ENCODE assay signal across 26 cellular contexts in the genomic region with DNA sequence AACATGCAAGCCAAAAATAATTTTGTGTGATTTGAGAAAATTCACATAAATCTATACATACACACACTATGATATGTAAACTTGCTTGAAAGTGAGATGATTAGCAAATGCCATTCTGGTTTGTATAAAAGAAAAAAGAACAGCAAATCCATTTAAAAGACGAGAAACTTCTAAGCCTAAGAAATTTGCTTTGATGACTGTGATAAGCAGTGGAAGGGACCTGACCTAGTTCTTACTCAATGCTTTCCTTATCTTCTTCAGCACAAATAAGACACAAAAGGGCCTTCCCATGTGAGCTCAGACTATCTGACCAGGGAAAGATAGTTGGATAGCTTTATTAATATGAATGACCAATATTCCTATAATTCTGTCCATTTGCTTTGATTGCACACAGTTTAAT. TPM values are rescaled to one million over a fixed set of nuclear protein-coding genes. Genes with fewer than 3 reads are reported as not detected.
"Had no signal": no experiment of that assay in that cellular context is flagged by ENCODE, and none has a peak within 500 bp of the region (broad histone marks: within the 10 kb centered on the region; RNA-seq: fewer than 3 reads in every experiment).

No MANE protein-coding gene starts in this region.

- DNase-seq: activated CD4-positive, alpha-beta T cell treated with anti-CD3 and anti-CD28 coated beads for 48 hours; activated CD4-positive, alpha-beta T cell treated with anti-CD3 and anti-CD28 coated beads, Interleukin-2, amount 50 U/mL, for 4 hours; activated CD4-positive, CD25-positive, alpha-beta regulatory T cell treated with anti-CD3 and anti-CD28 coated beads, Interleukin-2, amount 50 U/mL, for 72 hours; activated CD8-positive, alpha-beta memory T cell treated with anti-CD3 and anti-CD28 coated beads, Interleukin-2, amount 10 ng/mL, durations not matched to agents 7 days and 5 days; activated CD8-positive, alpha-beta T cell treated with anti-CD3 and anti-CD28 coated beads, Interleukin-2, amount 10 ng/mL, durations not matched to agents 7 days and 5 days; activated effector memory CD4-positive, alpha-beta T cell treated with Interleukin-2 at 50 U/mL for 16 hours; activated naive CD4-positive, alpha-beta T cell; activated T-cell treated with anti-CD3 and anti-CD28 coated beads, Interleukin-2, amount 50 U/mL, for 24 hours; amniotic stem cell; body of pancreas; IMR-90; KG1; NCI-H1092; NCI-H1436; NCI-H2029 treated with DMSO at 0.1 percent for 48 hours; NCI-H345; NCI-H510A; NCI-H526 treated with DMSO at 0.1 percent for 48 hours; RPMI8226; T-helper 1 cell had no signal

- H3K27ac ChIP-seq: ascending aorta, body of pancreas had no signal

- H3K9me3 ChIP-seq: ascending aorta, body of pancreas, SK-N-SH had no signal

- H3K36me3 ChIP-seq: ascending aorta had no signal

- H3K4me2 ChIP-seq: SK-N-SH had no signal

- H3K4me1 ChIP-seq: ascending aorta, body of pancreas had no signal

- H3K27ac Mint-ChIP-seq: activated CD8-positive, alpha-beta memory T cell treated with anti-CD3 and anti-CD28 coated beads, Interleukin-2, amount 10 ng/mL, durations not matched to agents 7 days and 5 days; activated CD8-positive, alpha-beta T cell treated with anti-CD3 and anti-CD28 coated beads, Interleukin-2, amount 10 ng/mL, durations not matched to agents 7 days and 5 days; activated naive CD4-positive, alpha-beta T cell treated with anti-CD3 and anti-CD28 coated beads, Interleukin-2, amount 50 U/mL, for 24 hours; activated T-cell treated with anti-CD3 and anti-CD28 coated beads, Interleukin-2, amount 50 U/mL, for 24 hours; activated T-helper 1 cell treated with anti-CD3 and anti-CD28 coated beads, Interleukin-12 subunit alpha, Interleukin-12 subunit beta, Interleukin-2, Interleukin-4 antibody, amounts not matched to agents 30 ng/mL and 10 ng/mL and 1 ng/mL, durations not matched to agents 14 hours and 24 hours and 36 hours had no signal

- H3K9ac ChIP-seq: SK-N-SH had no signal

- H3K4me1 Mint-ChIP-seq: activated CD8-positive, alpha-beta memory T cell treated with anti-CD3 and anti-CD28 coated beads, Interleukin-2, amount 10 ng/mL, durations not matched to agents 7 days and 5 days; activated naive CD4-positive, alpha-beta T cell treated with anti-CD3 and anti-CD28 coated beads, Interleukin-2, amount 50 U/mL, for 24 hours had no signal

- H3K4me3 ChIP-seq: ascending aorta, body of pancreas had no signal

- ATAC-seq: activated CD8-positive, alpha-beta memory T cell treated with anti-CD3 and anti-CD28 coated beads, Interleukin-2, amount 10 ng/mL, durations not matched to agents 7 days and 5 days; activated CD8-positive, alpha-beta T cell treated with anti-CD3 and anti-CD28 coated beads, Interleukin-2, amount 10 ng/mL, durations not matched to agents 7 days and 5 days; body of pancreas; Panc1; Right ventricle myocardium inferior had no signal

- H3K27me3 ChIP-seq: ascending aorta, body of pancreas had no signal

- H3K36me3 Mint-ChIP-seq: activated CD8-positive, alpha-beta memory T cell treated with anti-CD3 and anti-CD28 coated beads, Interleukin-2, amount 10 ng/mL, durations not matched to agents 7 days and 5 days; activated naive CD4-positive, alpha-beta T cell treated with anti-CD3 and anti-CD28 coated beads, Interleukin-2, amount 50 U/mL, for 24 hours had no signal

- H3K9me3 Mint-ChIP-seq: activated naive CD4-positive, alpha-beta T cell treated with anti-CD3 and anti-CD28 coated beads, Interleukin-2, amount 50 U/mL, for 24 hours; activated T-cell treated with anti-CD3 and anti-CD28 coated beads, Interleukin-2, amount 50 U/mL, for 24 hours; activated T-helper 1 cell treated with anti-CD3 and anti-CD28 coated beads, Interleukin-12 subunit alpha, Interleukin-12 subunit beta, Interleukin-2, Interleukin-4 antibody, amounts not matched to agents 30 ng/mL and 10 ng/mL and 1 ng/mL, durations not matched to agents 14 hours and 24 hours and 36 hours had no signal

- H3K9me2 ChIP-seq: SK-N-SH had no signal

- H3K4me3 Mint-ChIP-seq: activated CD8-positive, alpha-beta memory T cell treated with anti-CD3 and anti-CD28 coated beads, Interleukin-2, amount 10 ng/mL, durations not matched to agents 7 days and 5 days; activated CD8-positive, alpha-beta T cell treated with anti-CD3 and anti-CD28 coated beads, Interleukin-2, amount 10 ng/mL, durations not matched to agents 7 days and 5 days; activated naive CD4-positive, alpha-beta T cell treated with anti-CD3 and anti-CD28 coated beads, Interleukin-2, amount 50 U/mL, for 24 hours; activated T-cell treated with anti-CD3 and anti-CD28 coated beads, Interleukin-2, amount 50 U/mL, for 24 hours; activated T-helper 1 cell treated with anti-CD3 and anti-CD28 coated beads, Interleukin-12 subunit alpha, Interleukin-12 subunit beta, Interleukin-2, Interleukin-4 antibody, amounts not matched to agents 30 ng/mL and 10 ng/mL and 1 ng/mL, durations not matched to agents 14 hours and 24 hours and 36 hours had no signal

RNA-seq across cellular contexts. Expression of a gene that starts 25.3 kb away (rescaled TPM):
- total RNA-seq: activated CD8-positive, alpha-beta memory T cell treated with anti-CD3 and anti-CD28 coated beads, Interleukin-2, amount 10 ng/mL, durations not matched to agents 7 days and 5 days; activated CD8-positive, alpha-beta T cell treated with anti-CD3 and anti-CD28 coated beads, Interleukin-2, amount 10 ng/mL, durations not matched to agents 7 days and 5 days; activated T-helper 1 cell treated with anti-CD3 and anti-CD28 coated beads, Interleukin-12 subunit alpha, Interleukin-12 subunit beta, Interleukin-2, Interleukin-4 antibody, amounts not matched to agents 30 ng/mL and 10 ng/mL and 1 ng/mL, durations not matched to agents 14 hours and 24 hours and 36 hours had no signal
